Comparison of ENCODE assay signal across 8 cellular contexts in the genomic region with DNA sequence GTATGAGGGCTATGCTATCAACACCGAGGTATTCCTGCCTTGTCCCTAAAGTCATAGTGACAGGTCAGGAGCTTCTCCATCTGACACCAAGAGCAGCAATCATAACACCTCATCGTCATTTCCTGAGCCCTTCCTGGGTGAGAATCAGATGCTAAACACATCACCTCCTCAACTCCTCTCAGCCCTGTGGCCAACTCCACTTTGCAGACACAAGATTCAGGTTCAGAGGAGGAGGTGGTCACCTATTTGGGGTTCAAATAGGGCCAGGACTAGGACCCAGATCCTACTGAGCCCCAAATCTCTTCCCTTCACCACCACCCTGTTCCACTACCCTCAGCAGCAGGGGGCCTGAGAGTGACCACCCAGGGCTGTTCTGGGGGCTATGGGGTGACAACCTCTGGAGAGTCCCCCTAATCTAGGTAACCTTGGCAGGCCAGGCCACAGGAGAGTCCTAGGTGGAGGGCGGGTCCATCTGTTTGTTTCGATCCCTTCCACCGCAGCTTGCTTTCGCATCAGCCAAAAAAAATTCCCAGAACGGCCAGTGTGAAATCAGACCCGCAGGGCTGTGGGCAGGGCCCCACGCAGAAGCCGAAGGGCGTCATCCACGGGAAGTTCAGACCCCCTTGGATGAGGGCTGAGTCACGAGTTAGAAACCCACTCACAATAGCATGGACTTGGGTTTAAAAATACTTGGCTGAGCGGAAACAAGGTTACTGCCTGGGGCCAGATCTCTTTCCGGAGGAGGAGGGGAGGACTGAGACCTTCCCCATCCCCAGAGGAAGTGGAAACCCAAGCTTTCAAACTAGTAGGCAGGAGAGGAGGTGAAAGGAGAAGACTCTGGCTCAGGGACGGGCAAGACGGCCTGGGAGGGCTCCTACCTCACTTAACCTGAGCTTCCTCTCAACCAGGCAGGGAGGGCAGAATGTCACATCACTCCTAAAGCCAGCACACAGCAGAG.
DNase-seq lines count a peak whose midpoint lies in the region; ATAC-seq, FAIRE-seq and TF ChIP-seq lines count a peak whose summit lies in the region.

No MANE protein-coding gene starts in this region.

- H3K27ac ChIP-seq in RWPE1 (0 out of 2 replicates have a peak overlapping the region, but pooled peaks have one; percentile 2), layer of hippocampus (ENCODE audit: low read depth, low read length) (peak overlapping the region; percentile 35), stomach smooth muscle (ENCODE audit: low read length) (peak overlapping the region; percentile 18)

- peak; percentile 41 for TF ChIP-seq POLR2A in GM10847 (IDR thresholded peaks at IDR 0.05; ENCODE audit: extremely low read depth, insufficient read length)

- CTCF ChIA-PET in RWPE1 (lab: Yijun Ruan, JAX) = interaction anchor here (0.6 kb wide), 3 partner anchors 16 to 550 kb away, joined by 3 to 4 read pairs (median 4); no protein-coding TSS in a partner anchor

- FAIRE-seq in urothelium cell line (lab: Jason Lieb, UNC) = no peak

- peaks cover 3% of the 10 kb centered on the region for H3K4me1 ChIP-seq in stomach smooth muscle (ENCODE audit: control insufficient read depth, insufficient read depth, low read length)

- H3K9ac ChIP-seq in stomach smooth muscle (ENCODE audit: low read length in 2 of 2) = no peak overlapping the region

- peak; percentile 42 for ATAC-seq in HG02642 (IDR thresholded peaks at IDR 0.05; ENCODE audit: poor library complexity, unreplicated experiment)

- TF ChIP-seq CTCF in RWPE1 (conservative IDR thresholded peaks at IDR 0.05; ENCODE audit: low read depth) = no peak

- H3K9me3 ChIP-seq in stomach smooth muscle (ENCODE audit: control insufficient read depth in 2 of 2, low read length in 2 of 2) = no peaks in the 10 kb centered on the region

- DNase-seq in RWPE1 (ENCODE audit: low spot score) (no peak), amniotic epithelial cell (ENCODE audit: low read depth) (peak; percentile 60), urothelium cell line (ENCODE audit: low spot score) (no peak), inferior parietal cortex (ENCODE audit: extremely low spot score) (no peak)

- H3K4me3 ChIP-seq in stomach smooth muscle (ENCODE audit: low read length in 2 of 2) = peak overlapping the region in 1 of 2 donors; percentile 22

- POLR2A ChIA-PET in RWPE1 (lab: Yijun Ruan, JAX; ENCODE audit: low non-redundant PET) = no interaction called here

- no peaks in the 10 kb centered on the region for H3K36me3 ChIP-seq in stomach smooth muscle (ENCODE audit: control insufficient read depth in 2 of 2, insufficient read depth in 2 of 2, low read length in 2 of 2)

- H3K27me3 ChIP-seq in layer of hippocampus (ENCODE audit: control insufficient read depth, insufficient read depth, low read length) (no peaks in the 10 kb centered on the region), stomach smooth muscle (ENCODE audit: control insufficient read depth in 1 of 2, insufficient read depth in 2 of 2, low read length in 2 of 2) (no peaks in the 10 kb centered on the region)
